In the genomic region with DNA sequence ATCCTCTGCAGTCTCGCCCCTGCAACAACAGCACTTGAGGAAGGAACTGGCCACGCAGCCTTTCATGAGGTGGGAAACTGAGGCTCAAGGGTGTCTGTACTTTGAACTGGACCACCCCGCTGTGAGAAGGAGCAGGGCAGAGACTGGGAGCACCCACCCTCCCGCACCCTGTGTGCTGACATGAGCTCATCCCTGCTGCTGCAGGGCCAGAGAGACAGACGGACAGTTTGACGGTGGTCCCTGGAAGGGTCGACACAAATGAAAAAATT, we compare ENCODE assay signal across 16 cellular contexts. TPM values are rescaled to one million over a fixed set of nuclear protein-coding genes. Genes with fewer than 3 reads are reported as not detected.
DNase-seq lines count a peak whose midpoint lies in the region; ATAC-seq, FAIRE-seq and TF ChIP-seq lines count a peak whose summit lies in the region.
"Had no signal": no experiment of that assay in that cellular context is flagged by ENCODE, and none has a peak within 500 bp of the region (broad histone marks: within the 10 kb centered on the region; RNA-seq: fewer than 3 reads in every experiment).

No MANE protein-coding gene starts in this region.

- H4K20me1 ChIP-seq in BLaER1 (no peaks in the 10 kb centered on the region), K562 (replicated peaks; ENCODE audit: control insufficient read depth, insufficient read depth, low read length) (peaks cover 3% of the 10 kb centered on the region; the same call in 1 of the 2 replicates), PC-9 (ENCODE audit: insufficient read depth) (no peaks in the 10 kb centered on the region)

- no peak overlapping the region for H3K4ac ChIP-seq in neuronal stem cell (ENCODE audit: low read length)

- no peak overlapping the region for H2BK120ac ChIP-seq in neuronal stem cell (ENCODE audit: low read depth, low read length)

- H2AFZ ChIP-seq in K562 (ENCODE audit: low read depth, low read length) (peak overlapping the region; percentile 75; the same call in 1 of the 2 replicates), neuronal stem cell (ENCODE audit: low read length) (no peak overlapping the region), PC-9 (no peak overlapping the region)

- H3K79me2 ChIP-seq in K562 (ENCODE audit: control insufficient read depth, insufficient read depth, low read length) (peaks cover 5% of the 10 kb centered on the region; the same call in 2 of the 3 replicates), PC-9 (ENCODE audit: low read depth) (no peaks in the 10 kb centered on the region)

- TF ChIP-seq CTCF in A673 (conservative IDR thresholded peaks at IDR 0.05; ENCODE audit: low read depth, low read length) (no peak), K562 (IDR thresholded peaks at IDR 0.05 in 2 of 3, conservative IDR thresholded peaks at IDR 0.05 in 1 of 3; ENCODE audit: insufficient read depth in 2 of 3, low read depth in 1 of 3, low read length in 3 of 3) (no peak), PC-9 (conservative IDR thresholded peaks at IDR 0.05) (no peak)

- H3K79me1 ChIP-seq in neuronal stem cell (ENCODE audit: low read depth, low read length) = peaks cover 2% of the 10 kb centered on the region

- FAIRE-seq in K562 (lab: Jason Lieb, UNC) = no peak
- FAIRE-seq: G401.6, GM12892 had no signal

- ATAC-seq in K562 = no peak

- no peak for TF ChIP-seq POLR2A in K562 (conservative IDR thresholded peaks at IDR 0.05)

- POLR2A ChIA-PET in A673 (lab: Charles Lee; ENCODE audit: low non-redundant PET) (no interaction called here), K562 (lab: Yijun Ruan, JAX) (interaction anchor here (0.6 to 1.2 kb wide), 4 partner anchors 12 to 124 kb away, joined by 3 to 5 read pairs (median 4); no protein-coding TSS in a partner anchor), PC-9 (lab: Charles Lee; ENCODE audit: unreplicated experiment) (interaction anchor here (0.7 kb wide), 1 partner anchor 12 kb away, joined by 16 read pairs; no protein-coding TSS in a partner anchor)

- no peak overlapping the region for H3K23ac ChIP-seq in neuronal stem cell (ENCODE audit: low read depth, low read length, poor library complexity)

- intact Hi-C loops in A673 (cut with micrococcal nuclease; ENCODE audit: unreplicated experiment) (no loop called here), K562 (cut with micrococcal nuclease) (no loop called here), PC-9 (cut with micrococcal nuclease; ENCODE audit: unreplicated experiment) (no loop called here)

- H3K9me1 ChIP-seq in K562 (ENCODE audit: control insufficient read depth, insufficient read depth, low read length) = no peaks in the 10 kb centered on the region

- no peak overlapping the region for H4K8ac ChIP-seq in neuronal stem cell (ENCODE audit: low read depth, low read length)

- TF ChIP-seq RAD21 in K562 (CRISPR knock-in tag; conservative IDR thresholded peaks at IDR 0.05 in 1 of 2, IDR thresholded peaks at IDR 0.05 in 1 of 2) = no peak

- no peaks in the 10 kb centered on the region for H3K36me3 ChIP-seq in A673 (ENCODE audit: insufficient read depth, low read length, poor library complexity, severe bottlenecking)
- no peaks in the 10 kb centered on the region for H3K36me3 ChIP-seq in BLaER1
- no peaks in the 10 kb centered on the region for H3K36me3 ChIP-seq in K562 (ENCODE audit: control insufficient read depth, insufficient read depth, low read length)
- H3K36me3 ChIP-seq in neuronal stem cell (replicated peaks in 1 of 2; ENCODE audit: control insufficient read depth in 2 of 2, insufficient read depth in 2 of 2, low read length in 2 of 2) = no peaks in the 10 kb centered on the region
- H3K36me3 ChIP-seq in PC-9 (ENCODE audit: low read depth) = no peaks in the 10 kb centered on the region

- H3K4me1 ChIP-seq in A673 (ENCODE audit: insufficient read depth, low read length, poor library complexity, severe bottlenecking) (peaks cover 39% of the 10 kb centered on the region), BLaER1 (peaks cover 98% of the 10 kb centered on the region), K562 (replicated peaks in 1 of 2; ENCODE audit: control insufficient read depth in 2 of 2, insufficient read depth in 2 of 2, low read length in 2 of 2) (peaks cover 20 to 50% of the 10 kb centered on the region in 2 experiments), neuronal stem cell (ENCODE audit: control insufficient read depth in 2 of 2, insufficient read depth in 1 of 2, low read depth in 1 of 2, low read length in 2 of 2) (peaks cover 3 to 10% of the 10 kb centered on the region in 2 donors), PC-9 (replicated peaks; ENCODE audit: insufficient read depth) (peaks cover 10% of the 10 kb centered on the region)

- no peak overlapping the region for H3K9ac ChIP-seq in BLaER1
- H3K9ac ChIP-seq in K562 (ENCODE audit: insufficient read depth in 1 of 2, low read depth in 2 of 2, low read length in 2 of 2) = peak overlapping the region in 1 of 2 experiments; percentile 79; a peak in 2 of 4 replicates
- H3K9ac ChIP-seq in neuronal stem cell (ENCODE audit: low read depth, low read length, poor library complexity) = no peak overlapping the region

- no peak overlapping the region for H4K91ac ChIP-seq in neuronal stem cell (ENCODE audit: low read depth, low read length, poor library complexity)

- H3K4me2 ChIP-seq in BLaER1 (peak overlapping the region; percentile 69), K562 (ENCODE audit: insufficient read depth, low read length) (no peak overlapping the region), neuronal stem cell (ENCODE audit: insufficient read depth, low read length, poor library complexity, severe bottlenecking) (no peak overlapping the region), PC-9 (no peak overlapping the region)

- H3K4me3 ChIP-seq in A673 (ENCODE audit: low read depth, low read length, poor library complexity, severe bottlenecking) (no peak overlapping the region), BLaER1 (no peak overlapping the region), K562 (no peak overlapping the region), neuronal stem cell (ENCODE audit: low read length in 2 of 2) (no peak overlapping the region), PC-9 (no peak overlapping the region)

- H3K18ac ChIP-seq in neuronal stem cell (ENCODE audit: low read length) = peak overlapping the region; percentile 76

- peak overlapping the region; percentile 53 for H2BK5ac ChIP-seq in neuronal stem cell (ENCODE audit: low read length)

- CTCF ChIA-PET in A673 (lab: Charles Lee) (interaction anchor here (0.6 to 0.7 kb wide), 2 partner anchors 12 to 56 kb away, joined by 3 read pairs; no protein-coding TSS in a partner anchor), K562 (lab: Yijun Ruan, JAX; ENCODE audit: low intra/inter-chr PET ratio) (no interaction called here), PC-9 (lab: Charles Lee) (interaction anchor here (0.6 kb wide), 1 partner anchor 39 kb away, joined by 3 read pairs; no protein-coding TSS in a partner anchor)

- 54% methylated on average over 7 of the region's 7 CpGs for WGBS in K562 (ENCODE audit: insufficient coverage, low coverage, missing lambda C conversion rate)
- WGBS in neuronal stem cell (ENCODE audit: extremely low coverage in 2 of 2, insufficient read length in 2 of 2, insufficient replicate concordance in 1 of 2), 2 donors = no CpG with 5 or more reads among the region's 7 CpGs

- H3K27me3 ChIP-seq in A673 (replicated peaks; ENCODE audit: insufficient read depth, low read depth, low read length, poor library complexity) (no peaks in the 10 kb centered on the region), BLaER1 (no peaks in the 10 kb centered on the region), K562 (ENCODE audit: control insufficient read depth in 2 of 2, insufficient read depth in 2 of 2, low read length in 2 of 2) (no peaks in the 10 kb centered on the region), neuronal stem cell (ENCODE audit: control insufficient read depth in 3 of 3, insufficient read depth in 3 of 3, low read depth in 1 of 3, low read length in 3 of 3) (peaks cover 0 to 21% (median 0%) of the 10 kb centered on the region in 3 experiments), PC-9 (ENCODE audit: insufficient read depth, low read depth) (no peaks in the 10 kb centered on the region)

- H2AK5ac ChIP-seq in neuronal stem cell (ENCODE audit: low read depth, low read length) = peak overlapping the region; percentile 84

- H3K14ac ChIP-seq in neuronal stem cell (ENCODE audit: low read length) = no peak overlapping the region

- H2BK15ac ChIP-seq in neuronal stem cell (ENCODE audit: low read length) = peak overlapping the region; percentile 49

- DNase-seq in A673 (ENCODE audit: low spot score) = no peak
- DNase-seq in K562 (ENCODE audit: extremely low read depth in 1 of 4, low spot score in 3 of 4) = no peak
- DNase-seq in neuronal stem cell (ENCODE audit: low spot score) = no peak
- no peak for DNase-seq in PC-9
- DNase-seq in activated CD4-positive, alpha-beta T cell treated with anti-CD3 and anti-CD28 coated beads for 4 hours = no peak
- DNase-seq: C1 segment of cervical spinal cord, Calu3, COR-L47, DMS153, DND-41, GOT3, HCEC 1CT had no signal

- H3F3A ChIP-seq in PC-9 (ENCODE audit: insufficient read depth, low read depth) = peaks cover 15% of the 10 kb centered on the region; the same call in 1 of the 2 replicates

- H3K9me2 ChIP-seq in PC-9 (ENCODE audit: insufficient read depth) = no peaks in the 10 kb centered on the region

- in situ Hi-C loops in K562 (cut with MboI) = no loop called here

- TF ChIP-seq EP300 in K562 (IDR thresholded peaks at IDR 0.05; ENCODE audit: low read length) = no peak

- H3K27ac ChIP-seq in A673 (ENCODE audit: low read depth, low read length, poor library complexity, severe bottlenecking) = peak overlapping the region; percentile 34
- no peak overlapping the region for H3K27ac ChIP-seq in BLaER1
- H3K27ac ChIP-seq in K562 (ENCODE audit: extremely low read depth, low read depth, low read length) = no peak overlapping the region
- H3K27ac ChIP-seq in neuronal stem cell (replicated peaks; ENCODE audit: low read length) = no peak overlapping the region
- H3K27ac ChIP-seq in PC-9 = no peak overlapping the region

- no TSS peak for BruUV-seq in A673 (replicated peaks; lab: Mats Ljungman, UMichigan)
- BruUV-seq in K562 (replicated peaks; lab: Mats Ljungman, UMichigan) = no TSS peak
- BruUV-seq in PC-9 (replicated peaks; lab: Mats Ljungman, UMichigan) = no TSS peak

- H3K9me3 ChIP-seq in A673 (ENCODE audit: low read depth, low read length, poor library complexity, severe bottlenecking) = no peaks in the 10 kb centered on the region
- H3K9me3 ChIP-seq in BLaER1 = no peaks in the 10 kb centered on the region
- no peaks in the 10 kb centered on the region for H3K9me3 ChIP-seq in K562 (replicated peaks; ENCODE audit: control insufficient read depth, insufficient read depth, low read depth, low read length)
- H3K9me3 ChIP-seq in neuronal stem cell (replicated peaks in 1 of 2; ENCODE audit: control insufficient read depth in 2 of 2, insufficient read depth in 1 of 2, low read depth in 1 of 2, low read length in 2 of 2) = peaks cover 0 to 2% of the 10 kb centered on the region in 2 donors
- no peaks in the 10 kb centered on the region for H3K9me3 ChIP-seq in PC-9 (ENCODE audit: insufficient read depth, low read depth)

- no peak overlapping the region for H2BK12ac ChIP-seq in neuronal stem cell (ENCODE audit: low read length)

RNA-seq across cellular contexts. Expression of a gene that starts 16.9 kb away (rescaled TPM):
- total RNA-seq in A673 (2021) (26.5 and 27.9 TPM in 2 replicates), K562 (2014; rRNA removed) (31.3 and 37.0 TPM in 2 replicates), K562 (2014; rRNA removed; fragmentation: Illumina TruSeq; extraction: Trizol) (18.1 TPM in 2 replicates), K562 (2015; rRNA removed; fragmentation: Illumina TruSeq; extraction: Trizol) (25.2 and 25.7 TPM in 2 replicates), K562 (2021) (25.1 and 26.1 TPM in 2 replicates), PC-9 (2021) (27.8 and 30.2 TPM in 2 replicates)
- total RNA-seq in K562 (2011; cell fraction: chromatin; rRNA removed; ENCODE audit: low replicate concordance) = 11.0 and 21.6 TPM in 2 replicates
- total RNA-seq in K562 (2011; cell fraction: nucleolus; rRNA removed) = 16.4 and 17.2 TPM in 2 replicates
- 12.8 and 15.0 TPM in 2 replicates for total RNA-seq in K562 (2011; cell fraction: nucleoplasm; rRNA removed)
- polyA plus RNA-seq in K562 (2011; rRNA removed) (18.7 and 20.7 TPM in 2 replicates), K562 (2014; fragmentation: Illumina TruSeq; extraction: Trizol) (18.4 and 21.0 TPM in 2 replicates), K562 (2014; fragmentation: Nextera tagmentation; extraction: Ambion mirVana) (1 to 10 TPM; 1.9 to 2.8 TPM), K562 (2014; rRNA removed) (26.3 and 26.7 TPM in 2 replicates)
- 20.8 and 28.5 TPM in 2 replicates for polyA plus RNA-seq in K562 (2011; cell fraction: cytosol; rRNA removed)
- 27.0 and 39.1 TPM in 2 replicates for polyA plus RNA-seq in K562 (2011; cell fraction: nucleus; rRNA removed)
- polyA plus RNA-seq in K562 (2012) = 14.8 and 21.7 TPM in 2 replicates
- polyA minus RNA-seq in K562 (2011; rRNA and poly(A)+ RNA removed) = 12.7 and 15.7 TPM in 2 replicates
- 9.6 and 11.5 TPM in 2 replicates for polyA minus RNA-seq in K562 (2011; cell fraction: cytosol; rRNA and poly(A)+ RNA removed)
- 9.4 and 12.2 TPM in 2 replicates for polyA minus RNA-seq in K562 (2011; cell fraction: nucleus; rRNA and poly(A)+ RNA removed)
- 15.5 TPM for polyA plus RNA-seq in neuronal stem cell (2013, experiment 1 of 2)
- 15.6 TPM for polyA plus RNA-seq in neuronal stem cell (2013, experiment 2 of 2)

RNA-seq across cellular contexts. Expression of a gene that starts 25.3 kb away (rescaled TPM):
- total RNA-seq in A673 (2021) (46.1 and 47.7 TPM in 2 replicates), K562 (2014; rRNA removed) (56.3 and 56.5 TPM in 2 replicates), K562 (2014; rRNA removed; fragmentation: Illumina TruSeq; extraction: Trizol) (8.9 and 10.3 TPM in 2 replicates), K562 (2015; rRNA removed; fragmentation: Illumina TruSeq; extraction: Trizol) (17.5 and 18.7 TPM in 2 replicates), K562 (2021) (33.1 and 36.5 TPM in 2 replicates), PC-9 (2021) (57.4 and 65.0 TPM in 2 replicates)
- total RNA-seq in K562 (2011; cell fraction: chromatin; rRNA removed; ENCODE audit: low replicate concordance) = 16.5 and 43.5 TPM in 2 replicates
- total RNA-seq in K562 (2011; cell fraction: nucleolus; rRNA removed) = 33.8 and 38.4 TPM in 2 replicates
- 22.4 and 24.6 TPM in 2 replicates for total RNA-seq in K562 (2011; cell fraction: nucleoplasm; rRNA removed)
- polyA plus RNA-seq in K562 (2011; rRNA removed) (23.3 and 25.4 TPM in 2 replicates), K562 (2014; fragmentation: Illumina TruSeq; extraction: Trizol) (16.6 and 22.0 TPM in 2 replicates), K562 (2014; fragmentation: Nextera tagmentation; extraction: Ambion mirVana) (under 1 TPM; 0.39 TPM), K562 (2014; rRNA removed) (34.2 and 36.7 TPM in 2 replicates)
- polyA plus RNA-seq in K562 (2011; cell fraction: cytosol; rRNA removed) = 15.8 and 36.7 TPM in 2 replicates
- 32.3 and 48.8 TPM in 2 replicates for polyA plus RNA-seq in K562 (2011; cell fraction: nucleus; rRNA removed)
- 21.1 and 26.0 TPM in 2 replicates for polyA plus RNA-seq in K562 (2012)
- 17.7 and 23.1 TPM in 2 replicates for polyA minus RNA-seq in K562 (2011; rRNA and poly(A)+ RNA removed)
- polyA minus RNA-seq in K562 (2011; cell fraction: cytosol; rRNA and poly(A)+ RNA removed) = 19.9 and 22.3 TPM in 2 replicates
- polyA minus RNA-seq in K562 (2011; cell fraction: nucleus; rRNA and poly(A)+ RNA removed) = 8.8 and 9.7 TPM in 2 replicates
- 15.0 TPM for polyA plus RNA-seq in neuronal stem cell (2013, experiment 1 of 2)
- polyA plus RNA-seq in neuronal stem cell (2013, experiment 2 of 2) = 14.7 TPM

RNA-seq across cellular contexts. Expression of a gene that starts 37.5 kb away (rescaled TPM):
- total RNA-seq in A673 (2021) (8.4 and 11.7 TPM in 2 replicates), K562 (2014; rRNA removed) (0.77 and 1.9 TPM in 2 replicates), K562 (2014; rRNA removed; fragmentation: Illumina TruSeq; extraction: Trizol) (0.18 and 0.51 TPM in 2 replicates), K562 (2015; rRNA removed; fragmentation: Illumina TruSeq; extraction: Trizol) (0.98 and 1.4 TPM in 2 replicates), K562 (2021) (1.3 and 1.7 TPM in 2 replicates), PC-9 (2021) (8.3 and 8.5 TPM in 2 replicates)
- total RNA-seq in K562 (2011; cell fraction: chromatin; rRNA removed; ENCODE audit: low replicate concordance) = 2.5 and 7.3 TPM in 2 replicates
- 4.0 and 4.9 TPM in 2 replicates for total RNA-seq in K562 (2011; cell fraction: nucleolus; rRNA removed)
- 2.8 and 4.0 TPM in 2 replicates for total RNA-seq in K562 (2011; cell fraction: nucleoplasm; rRNA removed)
- polyA plus RNA-seq in K562 (2011; rRNA removed) (1.3 and 2.5 TPM in 2 replicates), K562 (2014; fragmentation: Illumina TruSeq; extraction: Trizol) (0.48 and 0.76 TPM in 2 replicates), K562 (2014; fragmentation: Nextera tagmentation; extraction: Ambion mirVana) (under 1 TPM in 1 of 2 experiments, not detected in 1; 0.14 TPM), K562 (2014; rRNA removed) (3.0 and 3.6 TPM in 2 replicates)
- 1.7 and 1.9 TPM in 2 replicates for polyA plus RNA-seq in K562 (2011; cell fraction: cytosol; rRNA removed)
- 12.1 and 20.8 TPM in 2 replicates for polyA plus RNA-seq in K562 (2011; cell fraction: nucleus; rRNA removed)
- 2.0 and 3.0 TPM in 2 replicates for polyA plus RNA-seq in K562 (2012)
- 0.35 and 0.87 TPM in 2 replicates for polyA minus RNA-seq in K562 (2011; rRNA and poly(A)+ RNA removed)
- 1.3 TPM in 1 of 2 replicates, not detected in the other for polyA minus RNA-seq in K562 (2011; cell fraction: cytosol; rRNA and poly(A)+ RNA removed)
- polyA minus RNA-seq in K562 (2011; cell fraction: nucleus; rRNA and poly(A)+ RNA removed) = 1.2 and 2.3 TPM in 2 replicates
- 77.2 TPM for polyA plus RNA-seq in neuronal stem cell (2013, experiment 1 of 2)
- 77.0 TPM for polyA plus RNA-seq in neuronal stem cell (2013, experiment 2 of 2)
- total RNA-seq: CD4-positive, alpha-beta memory T cell had no signal
